ENCODE assay signal across 7 cellular contexts in the genomic region with DNA sequence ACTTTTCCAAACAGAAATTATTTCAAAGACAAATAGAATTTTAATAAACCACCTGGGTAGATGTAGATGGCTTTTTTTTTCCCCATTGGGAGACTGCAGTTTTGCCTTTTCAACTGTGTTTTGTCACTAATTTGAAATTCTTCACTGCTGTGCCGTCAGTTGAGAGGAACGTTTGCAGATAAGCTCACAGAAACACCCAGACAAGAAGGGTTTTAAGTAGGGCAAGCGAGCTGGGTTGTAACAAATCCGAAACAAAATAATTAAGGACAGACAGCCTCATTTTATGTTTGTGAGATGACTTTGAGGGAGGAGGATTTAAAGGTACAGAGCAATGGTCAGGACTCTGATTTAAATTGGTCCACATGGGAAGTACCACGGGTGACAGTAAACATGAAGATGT.
"Had no signal": no experiment of that assay in that cellular context is flagged by ENCODE, and none has a peak within 500 bp of the region (broad histone marks: within the 10 kb centered on the region; RNA-seq: fewer than 3 reads in every experiment).

No MANE protein-coding gene starts in this region.

- H3K4me1 ChIP-seq: HAP-1 had no signal

- H3K9me3 ChIP-seq: HAP-1 had no signal

- DNase-seq: GM23248, GOT3, H7, HFFc6, IMR-90 had no signal

- ATAC-seq: HCT116 had no signal

- H2AFZ ChIP-seq: GM23248 had no signal

- H3K9ac ChIP-seq: GM23248 had no signal

- H3K4me3 Mint-ChIP-seq: HFFc6 had no signal

- H3K4me3 ChIP-seq: GM23248, HAP-1 had no signal

- H3K36me3 ChIP-seq: HAP-1 had no signal

- H3K27ac Mint-ChIP-seq: HFFc6 had no signal

- H3K27ac ChIP-seq: GM23248 had no signal
